Comparison of ENCODE assay signal across 22 cellular contexts in the genomic region with DNA sequence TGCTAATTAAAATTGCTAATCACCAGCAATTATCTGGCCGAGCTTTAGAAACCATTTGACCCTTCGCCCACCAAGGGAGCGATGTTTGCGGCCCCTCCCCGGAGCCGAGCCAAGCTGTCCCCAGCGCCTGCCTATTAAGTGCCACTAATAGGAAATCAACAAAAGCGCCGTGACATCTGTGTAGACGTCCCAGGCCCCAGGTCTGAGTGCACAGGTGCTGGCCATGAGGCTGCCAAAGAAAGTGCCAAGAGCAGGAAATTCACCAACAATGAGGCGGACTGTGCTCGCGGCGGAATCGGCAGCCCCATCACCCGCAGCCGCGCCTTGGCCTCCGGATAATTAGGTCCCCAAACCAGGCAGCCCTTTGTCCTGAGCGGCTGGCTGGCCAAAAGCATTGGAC. TPM values are rescaled to one million over a fixed set of nuclear protein-coding genes. Genes with fewer than 3 reads are reported as not detected.
"Had no signal": no experiment of that assay in that cellular context is flagged by ENCODE, and none has a peak within 500 bp of the region (broad histone marks: within the 10 kb centered on the region; RNA-seq: fewer than 3 reads in every experiment).

No MANE protein-coding gene starts in this region.

- DNase-seq: activated CD4-positive, alpha-beta T cell treated with anti-CD3 and anti-CD28 coated beads, Interleukin-2, amount 10 ng/mL, durations not matched to agents 7 days and 5 days; activated CD8-positive, alpha-beta T cell treated with anti-CD3 and anti-CD28 coated beads, Interleukin-2, amount 10 ng/mL, durations not matched to agents 7 days and 5 days; activated naive CD4-positive, alpha-beta T cell treated with anti-CD3 and anti-CD28 coated beads, Interleukin-2, amount 10 ng/mL, durations not matched to agents 7 days and 5 days; activated T-cell treated with anti-CD3 and anti-CD28 coated beads, Interleukin-2, amount 50 U/mL, for 24 hours; aorta; brain microvascular endothelial cell; central memory CD4-positive, alpha-beta T cell; colonic mucosa; erythroblast; gastrocnemius medialis; heart right ventricle; mesendoderm; nucleus accumbens; spleen; stimulated activated CD4-positive, alpha-beta T cell treated with anti-CD3 and anti-CD28 coated beads, Interleukin-4, amount 100 ng/mL, for 4 hours; T-helper 1 cell; T-helper 9 cell; testis had no signal

- H3K4me3 ChIP-seq: colonic mucosa, gastrocnemius medialis, heart right ventricle, spleen had no signal

- H3K27me3 ChIP-seq: testis had no signal

- H3K4me3 Mint-ChIP-seq: activated CD4-positive, alpha-beta T cell treated with anti-CD3 and anti-CD28 coated beads, Interleukin-2, amount 10 ng/mL, durations not matched to agents 7 days and 5 days; activated CD8-positive, alpha-beta T cell treated with anti-CD3 and anti-CD28 coated beads, Interleukin-2, amount 10 ng/mL, durations not matched to agents 7 days and 5 days; activated naive CD4-positive, alpha-beta T cell treated with anti-CD3 and anti-CD28 coated beads, Interleukin-2, amount 10 ng/mL, durations not matched to agents 7 days and 5 days; activated T-cell treated with anti-CD3 and anti-CD28 coated beads, Interleukin-2, amount 50 U/mL, for 24 hours; natural killer cell treated with Interleukin-12 subunit alpha and Interleukin-12 subunit beta and Interleukin-15 and Interleukin-18, amount 100 ng/mL, for 72 hours; stimulated activated memory B cell treated with anti-CD40 and anti-IgM and Interleukin-4, amounts not matched to agents 10 μg/mL and 1 μg/mL and 100 μg/mL, for 72 hours; type B pancreatic cell had no signal

- H3K9me3 Mint-ChIP-seq: activated CD4-positive, alpha-beta T cell treated with anti-CD3 and anti-CD28 coated beads, Interleukin-2, amount 10 ng/mL, durations not matched to agents 7 days and 5 days; activated naive CD4-positive, alpha-beta T cell treated with anti-CD3 and anti-CD28 coated beads, Interleukin-2, amount 10 ng/mL, durations not matched to agents 7 days and 5 days; type B pancreatic cell had no signal

- H3K27ac ChIP-seq: brain microvascular endothelial cell, colonic mucosa, gastrocnemius medialis, heart right ventricle, spleen, testis had no signal

- H3K36me3 Mint-ChIP-seq: activated naive CD4-positive, alpha-beta T cell treated with anti-CD3 and anti-CD28 coated beads, Interleukin-2, amount 10 ng/mL, durations not matched to agents 7 days and 5 days; stimulated activated memory B cell treated with anti-CD40 and anti-IgM and Interleukin-4, amounts not matched to agents 10 μg/mL and 1 μg/mL and 100 μg/mL, for 72 hours; type B pancreatic cell had no signal

- H3K9me3 ChIP-seq: colonic mucosa, gastrocnemius medialis, testis had no signal

- H3K36me3 ChIP-seq: brain microvascular endothelial cell, colonic mucosa, gastrocnemius medialis, heart right ventricle, spleen had no signal

- H3K4me1 ChIP-seq: colonic mucosa, gastrocnemius medialis, testis had no signal

- ATAC-seq: activated CD8-positive, alpha-beta T cell treated with anti-CD3 and anti-CD28 coated beads, Interleukin-2, amount 10 ng/mL, durations not matched to agents 7 days and 5 days; gastrocnemius medialis; natural killer cell treated with Interleukin-12 subunit alpha and Interleukin-12 subunit beta and Interleukin-15 and Interleukin-18, amount 100 ng/mL, for 72 hours; stimulated activated memory B cell treated with anti-CD40 and anti-IgM and Interleukin-4, amounts not matched to agents 10 μg/mL and 1 μg/mL and 100 μg/mL, for 72 hours had no signal

- H3K27ac Mint-ChIP-seq: activated CD4-positive, alpha-beta T cell treated with anti-CD3 and anti-CD28 coated beads, Interleukin-2, amount 10 ng/mL, durations not matched to agents 7 days and 5 days; activated CD8-positive, alpha-beta T cell treated with anti-CD3 and anti-CD28 coated beads, Interleukin-2, amount 10 ng/mL, durations not matched to agents 7 days and 5 days; activated naive CD4-positive, alpha-beta T cell treated with anti-CD3 and anti-CD28 coated beads, Interleukin-2, amount 10 ng/mL, durations not matched to agents 7 days and 5 days; activated T-cell treated with anti-CD3 and anti-CD28 coated beads, Interleukin-2, amount 50 U/mL, for 24 hours; natural killer cell treated with Interleukin-12 subunit alpha and Interleukin-12 subunit beta and Interleukin-15 and Interleukin-18, amount 100 ng/mL, for 72 hours; stimulated activated memory B cell treated with anti-CD40 and anti-IgM and Interleukin-4, amounts not matched to agents 10 μg/mL and 1 μg/mL and 100 μg/mL, for 72 hours; type B pancreatic cell had no signal

- H3K4me1 Mint-ChIP-seq: activated CD4-positive, alpha-beta T cell treated with anti-CD3 and anti-CD28 coated beads, Interleukin-2, amount 10 ng/mL, durations not matched to agents 7 days and 5 days; activated naive CD4-positive, alpha-beta T cell treated with anti-CD3 and anti-CD28 coated beads, Interleukin-2, amount 10 ng/mL, durations not matched to agents 7 days and 5 days; stimulated activated memory B cell treated with anti-CD40 and anti-IgM and Interleukin-4, amounts not matched to agents 10 μg/mL and 1 μg/mL and 100 μg/mL, for 72 hours had no signal

RNA-seq across cellular contexts. Expression of a gene that starts 44.5 kb away (rescaled TPM):
- total RNA-seq: activated CD4-positive, alpha-beta T cell treated with anti-CD3 and anti-CD28 coated beads, Interleukin-2, amount 10 ng/mL, durations not matched to agents 7 days and 5 days; activated CD8-positive, alpha-beta T cell treated with anti-CD3 and anti-CD28 coated beads, Interleukin-2, amount 10 ng/mL, durations not matched to agents 7 days and 5 days; colonic mucosa; gastrocnemius medialis; heart right ventricle; lower leg skin; natural killer cell treated with Interleukin-12 subunit alpha and Interleukin-12 subunit beta and Interleukin-15 and Interleukin-18, amount 100 ng/mL, for 72 hours; spleen had no signal
